ENCODE assay signal across 22 cellular contexts in the genomic region with DNA sequence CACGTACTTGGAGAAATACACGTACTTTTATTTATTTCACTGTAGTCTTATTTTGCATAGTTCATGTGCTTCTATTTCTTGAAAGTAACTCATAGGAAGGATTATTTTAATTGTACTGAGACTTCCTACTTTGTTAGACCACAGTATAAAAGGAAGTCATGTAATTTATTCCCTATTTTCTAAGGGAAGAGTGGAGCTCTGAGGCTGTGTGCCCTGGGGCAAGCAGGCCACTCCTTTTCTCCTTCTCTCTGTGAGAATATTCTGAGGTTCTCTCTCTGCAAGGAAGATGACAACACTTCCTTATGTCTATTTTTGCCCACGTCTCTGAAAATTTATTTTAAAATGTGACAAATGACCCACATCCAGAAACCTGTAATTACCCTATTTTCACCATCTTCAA. TPM values are rescaled to one million over a fixed set of nuclear protein-coding genes. Genes with fewer than 3 reads are reported as not detected.
"Had no signal": no experiment of that assay in that cellular context is flagged by ENCODE, and none has a peak within 500 bp of the region (broad histone marks: within the 10 kb centered on the region; RNA-seq: fewer than 3 reads in every experiment).

No MANE protein-coding gene starts in this region.

- H3K27ac ChIP-seq: colonic mucosa, left lung, tibial artery had no signal

- H3K9me3 ChIP-seq: colonic mucosa, left lung, tibial artery had no signal

- H3K4me1 ChIP-seq: colonic mucosa had no signal

- H3K27me3 ChIP-seq: colonic mucosa, left lung, tibial artery had no signal

- H3K36me3 ChIP-seq: colonic mucosa had no signal

- DNase-seq: activated CD4-positive, alpha-beta T cell treated with anti-CD3 and anti-CD28 coated beads, Interleukin-2, amount 10 ng/mL, durations not matched to agents 7 days and 5 days; activated CD8-positive, alpha-beta memory T cell treated with anti-CD3 and anti-CD28 coated beads, Interleukin-2, amount 50 U/mL, for 4 hours; activated naive CD4-positive, alpha-beta T cell treated with anti-CD3 and anti-CD28 coated beads, Interleukin-2, amount 10 ng/mL, durations not matched to agents 7 days and 5 days; activated naive CD8-positive, alpha-beta T cell treated with anti-CD3 and anti-CD28 coated beads, Interleukin-2, amount 50 U/mL, for 24 hours; activated T-cell treated with anti-CD3 and anti-CD28 coated beads, Interleukin-2, amount 50 U/mL, for 4 hours; anterior cingulate cortex; caudate nucleus; colonic mucosa; erythroblast; kidney; left lung; midbrain; nucleus accumbens; retina; stimulated activated CD4-positive, alpha-beta T cell treated with anti-CD3 and anti-CD28 coated beads, Interleukin-2, amount 100 ng/mL, for 24 hours; stimulated activated naive CD8-positive, alpha-beta T cell treated with anti-CD3 and anti-CD28 coated beads, Interleukin-15, Interleukin-2, amounts not matched to agents 100 U/mL and 50 U/mL, for 24 hours; substantia nigra; tibial artery had no signal

- ATAC-seq: activated CD4-positive, CD25-positive, alpha-beta regulatory T cell treated with anti-CD3 and anti-CD28 coated beads, Interleukin-2, amount 50 U/mL, for 24 hours; activated naive CD8-positive, alpha-beta T cell treated with anti-CD3 and anti-CD28 coated beads, Interleukin-2, amount 50 U/mL, for 24 hours; activated T-cell treated with anti-CD3 and anti-CD28 coated beads, Interleukin-2, amount 50 U/mL, for 4 hours; left lung; stimulated activated naive CD8-positive, alpha-beta T cell treated with anti-CD3 and anti-CD28 coated beads, Interleukin-15, Interleukin-2, amounts not matched to agents 100 U/mL and 50 U/mL, for 24 hours had no signal

- FAIRE-seq: endometrium, frontal cortex, kidney, urothelium cell line had no signal

- H3K4me3 ChIP-seq: colonic mucosa, left lung, tibial artery had no signal

RNA-seq across cellular contexts. Expression of a gene that starts 34.2 kb away (rescaled TPM):
- total RNA-seq: activated CD4-positive, alpha-beta T cell treated with anti-CD3 and anti-CD28 coated beads, Interleukin-2, amount 10 ng/mL, durations not matched to agents 7 days and 5 days; activated T-cell treated with anti-CD3 and anti-CD28 coated beads, Interleukin-2, amount 50 U/mL, for 4 hours had no signal
